8 cellular contexts compared by ENCODE assay signal in genomic region chr3:149512073-149512782, GRCh38. TPM values are rescaled to one million over a fixed set of nuclear protein-coding genes. Genes with fewer than 3 reads are reported as not detected.
DNase-seq lines count a peak whose midpoint lies in the region; ATAC-seq and TF ChIP-seq lines count a peak whose summit lies in the region.

No MANE protein-coding gene starts in this region.

- intact Hi-C loops in left ventricle myocardium inferior (cut with micrococcal nuclease) (loop anchor here (5.0 kb wide), 2 partner anchors 205 to 260 kb away; no protein-coding TSS in a partner anchor), psoas muscle (cut with DNase I) (loop anchor here (2.0 to 5.0 kb wide), 2 partner anchors 205 kb away; no protein-coding TSS in a partner anchor)

- WGBS in psoas muscle, 3 donors = 13 to 16% (median 14%) methylated on average over 9 of the region's 9 CpGs

- H3K27ac ChIP-seq in left ventricle myocardium inferior (replicated peaks) (no peak overlapping the region), psoas muscle (no peak overlapping the region)

- no peaks in the 10 kb centered on the region for H3K9me3 Mint-ChIP-seq in activated naive CD4-positive, alpha-beta T cell treated with anti-CD3 and anti-CD28 coated beads, Interleukin-2, amount 50 U/mL, for 72 hours

- ATAC-seq in HG03280 (IDR thresholded peaks at IDR 0.05; ENCODE audit: unreplicated experiment) (peak; percentile 84), psoas muscle (peak; percentile 51 to 78 (median 70))
- peak; percentile 53 to 58 for ATAC-seq in activated naive CD4-positive, alpha-beta T cell treated with anti-CD3 and anti-CD28 coated beads, Interleukin-2, amount 50 U/mL, for 72 hours

- H3K36me3 ChIP-seq in left ventricle myocardium inferior = peaks cover 12% of the 10 kb centered on the region
- no peaks in the 10 kb centered on the region for H3K36me3 ChIP-seq in psoas muscle (ENCODE audit: insufficient read depth in 1 of 2, low read depth in 1 of 2)

- H3K27ac Mint-ChIP-seq in activated naive CD4-positive, alpha-beta T cell treated with anti-CD3 and anti-CD28 coated beads, Interleukin-2, amount 50 U/mL, for 72 hours = no peak overlapping the region

- DNase-seq in DMS153 treated with DMSO at 0.1 percent for 48 hours (lab: John Stamatoyannopoulos, UW; ENCODE audit: unreplicated experiment) (peak; percentile 37), GM19240 (ENCODE audit: insufficient read length, low spot score) (peak; percentile 61), NCI-H460 (ENCODE audit: extremely low read depth, low read depth) (peak; percentile 65), left ventricle myocardium inferior (peak; percentile 45), psoas muscle (peak; percentile 39 to 64)
- DNase-seq in activated naive CD4-positive, alpha-beta T cell treated with anti-CD3 and anti-CD28 coated beads, Interleukin-2, amount 50 U/mL, for 72 hours (ENCODE audit: low spot score in 2 of 2) = peak in 1 of 2 donors; percentile 31
- no peak for DNase-seq in activated CD8-positive, alpha-beta memory T cell treated with anti-CD3 and anti-CD28 coated beads for 24 hours

- no peaks in the 10 kb centered on the region for H3K27me3 ChIP-seq in left ventricle myocardium inferior (ENCODE audit: low read depth)
- no peaks in the 10 kb centered on the region for H3K27me3 ChIP-seq in psoas muscle (ENCODE audit: insufficient read depth in 3 of 3, low read length in 2 of 3)

- H3K9me3 ChIP-seq in left ventricle myocardium inferior (replicated peaks) (no peaks in the 10 kb centered on the region), psoas muscle (no peaks in the 10 kb centered on the region)

- no peaks in the 10 kb centered on the region for H3K36me3 Mint-ChIP-seq in activated naive CD4-positive, alpha-beta T cell treated with anti-CD3 and anti-CD28 coated beads, Interleukin-2, amount 50 U/mL, for 72 hours

- TF ChIP-seq CTCF in left ventricle myocardium inferior (IDR thresholded peaks at IDR 0.05; ENCODE audit: borderline replicate concordance) (peak; percentile 94), psoas muscle (IDR thresholded peaks at IDR 0.05) (peak; percentile 88)

- H3K4me1 ChIP-seq in left ventricle myocardium inferior (peaks cover 17% of the 10 kb centered on the region), psoas muscle (peaks cover 14% of the 10 kb centered on the region)

- H3K4me3 ChIP-seq in left ventricle myocardium inferior (no peak overlapping the region), psoas muscle (no peak overlapping the region)

RNA-seq across cellular contexts. Expression of gene TM4SF4, which starts 37.7 kb away (rescaled TPM):
- 0.10 TPM in 1 of 2 replicates, not detected in the other for total RNA-seq in NCI-H460 (2014; rRNA removed; shearing (Covaris generic))
- not detected in 2 replicates for polyA plus RNA-seq in NCI-H460 (2014; cell fraction: nucleus; rRNA removed)
- total RNA-seq in activated naive CD4-positive, alpha-beta T cell treated with anti-CD3 and anti-CD28 coated beads, Interleukin-2, amount 50 U/mL, for 72 hours = not detected
- total RNA-seq in left ventricle myocardium inferior (not detected), psoas muscle (under 1 TPM in 1 of 4 donors, not detected in 3; 0.13 TPM)
- polyA plus RNA-seq in psoas muscle = under 1 TPM in 2 of 3 donors, not detected in 1; 0.07 to 0.66 TPM
